8 cellular contexts compared by ENCODE assay signal in the genomic region with DNA sequence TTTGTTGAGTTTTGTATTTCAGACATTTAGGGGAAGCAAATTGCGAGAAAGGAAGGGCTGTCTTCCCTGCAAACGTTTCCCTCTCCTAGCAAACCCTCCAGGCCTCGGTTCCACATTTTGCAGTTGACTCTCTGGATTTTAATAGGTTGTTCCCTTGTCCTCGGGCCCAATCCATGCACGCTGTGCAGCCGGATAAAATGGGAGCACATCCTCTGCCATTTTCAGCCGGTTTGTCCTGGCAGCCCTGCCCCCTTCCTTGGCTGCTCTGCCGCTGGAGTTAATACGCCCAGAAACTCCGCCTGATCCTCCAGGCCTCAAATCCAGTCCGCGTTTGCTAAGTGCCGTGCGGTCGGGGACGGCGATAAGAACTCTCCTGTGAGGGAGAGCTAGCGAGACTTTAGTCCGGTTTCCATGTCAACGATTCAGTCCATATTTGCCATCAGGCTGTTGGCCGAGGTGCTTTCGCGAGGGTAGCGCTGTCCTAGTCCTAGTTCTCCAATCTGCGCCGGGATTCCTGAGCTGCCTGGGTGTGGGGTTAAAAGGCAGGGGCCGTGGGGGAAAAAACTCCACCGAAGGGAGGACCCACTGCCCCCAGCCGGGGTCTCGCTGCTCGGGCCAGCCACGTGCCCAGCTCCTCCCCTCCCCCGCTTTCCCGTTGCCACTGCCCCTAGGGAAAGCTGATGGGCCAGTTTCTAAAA. TPM values are rescaled to one million over a fixed set of nuclear protein-coding genes. Genes with fewer than 3 reads are reported as not detected.
DNase-seq lines count a peak whose midpoint lies in the region; ATAC-seq and TF ChIP-seq lines count a peak whose summit lies in the region.

No MANE protein-coding gene starts in this region.

- no peaks in the 10 kb centered on the region for H3K9me3 ChIP-seq in MG63

- H3K27me3 ChIP-seq in MG63 = no peaks in the 10 kb centered on the region

- H3K4me3 ChIP-seq in MG63 = peak overlapping the region; percentile 57

- peak overlapping the region; percentile 98 for H3K4me3 Mint-ChIP-seq in natural killer cell treated with Interleukin-12 subunit alpha and Interleukin-12 subunit beta and Interleukin-15 and Interleukin-18, amount 100 ng/mL, for 72 hours

- DNase-seq in MG63 (peak; percentile 96), SHP77 treated with DMSO at 0.1 percent for 48 hours (lab: John Stamatoyannopoulos, UW) (peak; percentile 94), activated gamma-delta T cell (lab: John Stamatoyannopoulos, UW) (peak; percentile 69), fibroblast of the conjunctiva (ENCODE audit: low read depth) (peak; percentile 98)
- DNase-seq in natural killer cell treated with Interleukin-12 subunit alpha and Interleukin-12 subunit beta and Interleukin-15 and Interleukin-18, amount 100 ng/mL, for 72 hours (ENCODE audit: low spot score) = peak; percentile 90
- DNase-seq in stimulated activated naive CD4-positive, alpha-beta T cell (lab: John Stamatoyannopoulos, UW) = peak; percentile 76 to 87 (median 82)

- no peaks in the 10 kb centered on the region for H3K9me3 Mint-ChIP-seq in natural killer cell treated with Interleukin-12 subunit alpha and Interleukin-12 subunit beta and Interleukin-15 and Interleukin-18, amount 100 ng/mL, for 72 hours

- no peaks in the 10 kb centered on the region for H3K27me3 Mint-ChIP-seq in natural killer cell treated with Interleukin-12 subunit alpha and Interleukin-12 subunit beta and Interleukin-15 and Interleukin-18, amount 100 ng/mL, for 72 hours

- no peak; the same call in 1 of the 2 replicates for TF ChIP-seq CTCF in C4-2B (conservative IDR thresholded peaks at IDR 0.05)

- peak overlapping the region; percentile 91 to 93 for H3K27ac Mint-ChIP-seq in natural killer cell treated with Interleukin-12 subunit alpha and Interleukin-12 subunit beta and Interleukin-15 and Interleukin-18, amount 100 ng/mL, for 72 hours

- H3K36me3 ChIP-seq in MG63 = no peaks in the 10 kb centered on the region

- peak overlapping the region; percentile 100 for H3K27ac ChIP-seq in C4-2B

- H3K36me3 Mint-ChIP-seq in natural killer cell treated with Interleukin-12 subunit alpha and Interleukin-12 subunit beta and Interleukin-15 and Interleukin-18, amount 100 ng/mL, for 72 hours = no peaks in the 10 kb centered on the region

- H3K4me1 Mint-ChIP-seq in natural killer cell treated with Interleukin-12 subunit alpha and Interleukin-12 subunit beta and Interleukin-15 and Interleukin-18, amount 100 ng/mL, for 72 hours (ENCODE audit: low read depth in 2 of 2) = peaks cover 31 to 33% of the 10 kb centered on the region in 2 donors

- ATAC-seq in GM21447 (IDR thresholded peaks at IDR 0.05; ENCODE audit: unreplicated experiment) = peak; percentile 32
- peak; percentile 59 to 70 for ATAC-seq in natural killer cell treated with Interleukin-12 subunit alpha and Interleukin-12 subunit beta and Interleukin-15 and Interleukin-18, amount 100 ng/mL, for 72 hours

RNA-seq across cellular contexts. Expression of a gene that starts 2.9 kb away (rescaled TPM):
- 5.5 and 14.6 TPM in 2 replicates for total RNA-seq in MG63 (2014; rRNA removed; shearing (Covaris generic); ENCODE audit: low replicate concordance)
- total RNA-seq in natural killer cell treated with Interleukin-12 subunit alpha and Interleukin-12 subunit beta and Interleukin-15 and Interleukin-18, amount 100 ng/mL, for 72 hours = 100 to 1,000 TPM; 132 to 196 TPM

Comparison
In these comparisons a context has a peak if more than half of its experiments do, and no peak if none do; other contexts are left out.
1. Peak in every context shown above with its lines: DNase-seq, ATAC-seq, H3K4me3 ChIP-seq and H3K27ac ChIP-seq.